ENCODE assay signal across 7 cellular contexts in the genomic region with DNA sequence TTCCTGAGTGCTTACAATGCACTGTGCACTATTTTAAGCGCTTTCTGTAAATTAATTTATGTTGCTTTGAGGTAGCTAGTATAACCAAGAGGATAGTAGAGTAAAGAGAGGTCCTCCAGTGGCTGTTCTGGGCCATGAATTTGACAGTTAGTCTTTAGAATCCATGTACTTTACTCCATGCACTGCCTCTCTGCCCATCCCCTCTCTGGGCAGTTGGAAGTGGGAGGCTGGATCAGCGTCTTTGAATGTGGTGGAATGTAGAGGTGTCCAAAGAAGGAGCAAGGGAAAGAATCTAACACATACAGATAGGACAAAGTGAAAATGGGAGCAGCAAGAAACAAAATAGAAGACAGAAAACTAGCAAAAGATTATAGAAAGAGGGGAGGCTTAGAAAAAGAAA.
"Had no signal": no experiment of that assay in that cellular context is flagged by ENCODE, and none has a peak within 500 bp of the region (broad histone marks: within the 10 kb centered on the region; RNA-seq: fewer than 3 reads in every experiment).

No MANE protein-coding gene starts in this region.

- ATAC-seq: HepG2 had no signal

- H2AFZ ChIP-seq: GM23248 had no signal

- DNase-seq: GM23248, H9, HCEC 1CT, KBM-7 had no signal

- H3K27ac Mint-ChIP-seq: IgD-negative memory B cell had no signal

- H3K27ac ChIP-seq: GM23248, HL-60 had no signal

- H3K9me3 Mint-ChIP-seq: H9 had no signal

- H3K36me3 Mint-ChIP-seq: IgD-negative memory B cell had no signal

- H3K4me3 ChIP-seq: GM23248 had no signal

- H3K4me1 Mint-ChIP-seq: IgD-negative memory B cell had no signal

- H3K4me3 Mint-ChIP-seq: H9, IgD-negative memory B cell had no signal

- H3K27me3 Mint-ChIP-seq: IgD-negative memory B cell had no signal

- H3K9ac ChIP-seq: GM23248 had no signal
